ENCODE assay signal across 1 cellular context in the genomic region with DNA sequence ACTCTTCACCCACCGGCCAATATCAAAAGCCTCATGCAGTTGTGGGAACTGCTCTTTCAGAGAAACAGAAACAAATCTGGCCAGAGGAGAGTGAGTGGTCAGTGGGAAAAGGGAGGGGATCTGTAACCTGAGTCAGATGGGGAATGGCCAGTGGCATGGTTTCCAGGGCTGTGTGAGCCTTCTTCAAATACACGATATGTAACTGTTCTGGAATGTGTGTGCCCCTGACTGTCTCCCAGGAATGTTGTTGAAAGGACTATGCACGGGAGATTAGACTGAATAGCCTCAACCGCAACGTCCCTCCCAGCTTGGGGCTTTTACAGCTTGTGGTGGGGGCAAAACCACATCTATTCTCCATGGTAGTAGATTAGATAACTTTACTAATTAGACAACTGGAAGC.
TF ChIP-seq lines count a peak whose summit lies in the region.

No MANE protein-coding gene starts in this region.

TF ChIP-seq in K562, 482 proteins besides CTCF, POLR2A, EP300 and RAD21 (continued from another document):
- TF ChIP-seq, protein P1, sequence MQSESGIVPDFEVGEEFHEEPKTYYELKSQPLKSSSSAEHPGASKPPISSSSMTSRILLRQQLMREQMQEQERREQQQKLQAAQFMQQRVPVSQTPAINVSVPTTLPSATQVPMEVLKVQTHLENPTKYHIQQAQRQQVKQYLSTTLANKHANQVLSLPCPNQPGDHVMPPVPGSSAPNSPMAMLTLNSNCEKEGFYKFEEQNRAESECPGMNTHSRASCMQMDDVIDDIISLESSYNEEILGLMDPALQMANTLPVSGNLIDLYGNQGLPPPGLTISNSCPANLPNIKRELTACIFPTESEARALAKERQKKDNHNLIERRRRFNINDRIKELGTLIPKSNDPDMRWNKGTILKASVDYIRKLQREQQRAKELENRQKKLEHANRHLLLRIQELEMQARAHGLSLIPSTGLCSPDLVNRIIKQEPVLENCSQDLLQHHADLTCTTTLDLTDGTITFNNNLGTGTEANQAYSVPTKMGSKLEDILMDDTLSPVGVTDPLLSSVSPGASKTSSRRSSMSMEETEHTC (IDR thresholded peaks at IDR 0.05), result no peak
- no peak for TF ChIP-seq BRF1 (IDR thresholded peaks at IDR 0.05; ENCODE audit: borderline replicate concordance, extremely low read depth, insufficient read length)
- TF ChIP-seq, protein P2, sequence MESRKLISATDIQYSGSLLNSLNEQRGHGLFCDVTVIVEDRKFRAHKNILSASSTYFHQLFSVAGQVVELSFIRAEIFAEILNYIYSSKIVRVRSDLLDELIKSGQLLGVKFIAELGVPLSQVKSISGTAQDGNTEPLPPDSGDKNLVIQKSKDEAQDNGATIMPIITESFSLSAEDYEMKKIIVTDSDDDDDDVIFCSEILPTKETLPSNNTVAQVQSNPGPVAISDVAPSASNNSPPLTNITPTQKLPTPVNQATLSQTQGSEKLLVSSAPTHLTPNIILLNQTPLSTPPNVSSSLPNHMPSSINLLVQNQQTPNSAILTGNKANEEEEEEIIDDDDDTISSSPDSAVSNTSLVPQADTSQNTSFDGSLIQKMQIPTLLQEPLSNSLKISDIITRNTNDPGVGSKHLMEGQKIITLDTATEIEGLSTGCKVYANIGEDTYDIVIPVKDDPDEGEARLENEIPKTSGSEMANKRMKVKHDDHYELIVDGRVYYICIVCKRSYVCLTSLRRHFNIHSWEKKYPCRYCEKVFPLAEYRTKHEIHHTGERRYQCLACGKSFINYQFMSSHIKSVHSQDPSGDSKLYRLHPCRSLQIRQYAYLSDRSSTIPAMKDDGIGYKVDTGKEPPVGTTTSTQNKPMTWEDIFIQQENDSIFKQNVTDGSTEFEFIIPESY (CRISPR knock-in tag; IDR thresholded peaks at IDR 0.05), result no peak
- no peak for TF ChIP-seq SMARCE1 (IDR thresholded peaks at IDR 0.05)
- no peak for TF ChIP-seq TGIF2 (CRISPR knock-in tag; IDR thresholded peaks at IDR 0.05)
- TF ChIP-seq NFRKB (IDR thresholded peaks at IDR 0.05; ENCODE audit: low read depth), result no peak
- peak in 1 of 2 experiments; percentile 88; a peak in 2 of 4 replicates for TF ChIP-seq TEAD1 (CRISPR knock-in tag; IDR thresholded peaks at IDR 0.05)
- TF ChIP-seq MED1 (CRISPR knock-in tag; IDR thresholded peaks at IDR 0.05; ENCODE audit: borderline replicate concordance), result no peak
- TF ChIP-seq ZNF507 (tag; conservative IDR thresholded peaks at IDR 0.05), result no peak
